Comparison of ENCODE assay signal across 10 cellular contexts in the genomic region with DNA sequence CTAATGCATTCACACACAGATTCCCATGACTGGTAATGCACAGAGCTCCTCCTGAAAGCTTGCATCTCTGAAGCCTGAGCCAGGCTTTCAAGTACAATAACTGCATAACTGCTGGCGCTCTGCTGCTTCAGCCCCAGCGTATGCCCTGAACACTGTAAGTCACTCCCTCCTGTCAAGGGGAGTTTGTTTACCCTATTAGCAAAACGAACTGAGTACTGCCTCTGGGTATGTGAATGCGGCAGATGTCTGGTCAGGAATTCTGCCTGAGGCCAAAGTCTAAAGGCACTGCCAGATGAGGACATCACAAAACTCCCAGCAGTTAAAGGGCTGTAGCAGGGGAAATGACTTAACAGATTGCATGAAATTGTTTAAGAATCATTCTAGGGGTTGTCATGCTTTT.
DNase-seq lines count a peak whose midpoint lies in the region; ATAC-seq and TF ChIP-seq lines count a peak whose summit lies in the region.
"Had no signal": no experiment of that assay in that cellular context is flagged by ENCODE, and none has a peak within 500 bp of the region (broad histone marks: within the 10 kb centered on the region; RNA-seq: fewer than 3 reads in every experiment).

No MANE protein-coding gene starts in this region.

- no peaks in the 10 kb centered on the region for H3K9me2 ChIP-seq in PC-9 (ENCODE audit: insufficient read depth)

- peaks cover 13% of the 10 kb centered on the region for H3K4me1 ChIP-seq in PC-9 (replicated peaks; ENCODE audit: insufficient read depth)
- H3K4me1 ChIP-seq in foreskin keratinocyte: peaks cover 6% of the 10 kb centered on the region
- H3K4me1 ChIP-seq: thyroid gland had no signal

- CTCF ChIA-PET in PC-9 (lab: Charles Lee): interaction anchor here (0.6 kb wide), 2 partner anchors 28 to 175 kb away, joined by 4 read pairs; no protein-coding TSS in a partner anchor
- CTCF ChIA-PET in activated CD8-positive, alpha-beta T cell treated with anti-CD3 and anti-CD28 coated beads for 36 hours (lab: Charles Lee): no interaction called here

- intact Hi-C loops in PC-9 (cut with micrococcal nuclease; ENCODE audit: unreplicated experiment): loop anchor here (1.0 to 2.0 kb wide), 2 partner anchors 17 to 50 kb away; no protein-coding TSS in a partner anchor
- intact Hi-C loops in activated CD8-positive, alpha-beta T cell treated with anti-CD3 and anti-CD28 coated beads for 36 hours (cut with micrococcal nuclease): no loop called here

- no peaks in the 10 kb centered on the region for H4K20me1 ChIP-seq in PC-9 (ENCODE audit: insufficient read depth)

- TF ChIP-seq CTCF in AG09309 (IDR thresholded peaks at IDR 0.05; ENCODE audit: control insufficient read depth, insufficient read depth, low read depth, low read length, missing control alignments): no peak
- no peak for TF ChIP-seq CTCF in PC-9 (conservative IDR thresholded peaks at IDR 0.05)
- TF ChIP-seq CTCF in foreskin keratinocyte (conservative IDR thresholded peaks at IDR 0.05): no peak
- TF ChIP-seq CTCF in activated CD8-positive, alpha-beta T cell treated with anti-CD3 and anti-CD28 coated beads for 36 hours (IDR thresholded peaks at IDR 0.05): no peak

- H3K9me3 ChIP-seq in PC-9 (ENCODE audit: insufficient read depth, low read depth): peaks cover 9% of the 10 kb centered on the region; the same call in 1 of the 2 replicates
- H3K9me3 ChIP-seq: thyroid gland had no signal

- peak overlapping the region; percentile 11; the same call in 1 of the 2 replicates for H3K4me2 ChIP-seq in PC-9

- no peak overlapping the region for H3K27ac Mint-ChIP-seq in activated CD8-positive, alpha-beta T cell treated with anti-CD3 and anti-CD28 coated beads for 36 hours
- H3K27ac Mint-ChIP-seq: CD4-positive, CD25-positive, alpha-beta regulatory T cell had no signal

- H3K27ac ChIP-seq in PC-9 (0 out of 2 replicates have a peak overlapping the region, but pooled peaks have one; percentile 3), foreskin keratinocyte (no peak overlapping the region)
- H3K27ac ChIP-seq: thyroid gland had no signal

- BruUV-seq in PC-9 (replicated peaks; lab: Mats Ljungman, UMichigan): no TSS peak

- peaks cover 13% of the 10 kb centered on the region; the same call in 1 of the 2 replicates for H3F3A ChIP-seq in PC-9 (ENCODE audit: insufficient read depth, low read depth)

- H3K27me3 Mint-ChIP-seq in activated CD8-positive, alpha-beta T cell treated with anti-CD3 and anti-CD28 coated beads for 36 hours: no peaks in the 10 kb centered on the region
- H3K27me3 Mint-ChIP-seq: CD4-positive, CD25-positive, alpha-beta regulatory T cell had no signal

- POLR2A ChIA-PET in PC-9 (lab: Charles Lee; ENCODE audit: unreplicated experiment): interaction anchor here (0.6 kb wide), 1 partner anchor 714 kb away, joined by 3 read pairs; no protein-coding TSS in a partner anchor
- POLR2A ChIA-PET in activated CD8-positive, alpha-beta T cell treated with anti-CD3 and anti-CD28 coated beads for 36 hours (lab: Charles Lee): no interaction called here

- H3K4me3 Mint-ChIP-seq in activated CD8-positive, alpha-beta T cell treated with anti-CD3 and anti-CD28 coated beads for 36 hours: no peak overlapping the region
- H3K4me3 Mint-ChIP-seq: CD4-positive, CD25-positive, alpha-beta regulatory T cell had no signal

- H3K36me3 ChIP-seq in PC-9 (ENCODE audit: low read depth): no peaks in the 10 kb centered on the region
- H3K36me3 ChIP-seq: thyroid gland had no signal

- no peak overlapping the region for H2AFZ ChIP-seq in PC-9

- peaks cover 4% of the 10 kb centered on the region for H3K4me1 Mint-ChIP-seq in activated CD8-positive, alpha-beta T cell treated with anti-CD3 and anti-CD28 coated beads for 36 hours (ENCODE audit: low read depth)
- H3K4me1 Mint-ChIP-seq: CD4-positive, CD25-positive, alpha-beta regulatory T cell had no signal

- ATAC-seq in foreskin keratinocyte (peak; percentile 89), GM21390 (IDR thresholded peaks at IDR 0.05; ENCODE audit: unreplicated experiment) (no peak), HG02610 (IDR thresholded peaks at IDR 0.05; ENCODE audit: unreplicated experiment) (no peak)
- no peak for ATAC-seq in activated CD8-positive, alpha-beta T cell treated with anti-CD3 and anti-CD28 coated beads for 36 hours

- H3K9me3 Mint-ChIP-seq in activated CD8-positive, alpha-beta T cell treated with anti-CD3 and anti-CD28 coated beads for 36 hours: no peaks in the 10 kb centered on the region

- no peaks in the 10 kb centered on the region; the same call in 1 of the 2 replicates for H3K79me2 ChIP-seq in PC-9 (ENCODE audit: low read depth)

- H3K4me3 ChIP-seq in AG09309 (ENCODE audit: control insufficient read depth, low read depth, low read length): no peak overlapping the region
- H3K4me3 ChIP-seq in PC-9: no peak overlapping the region
- H3K4me3 ChIP-seq: thyroid gland had no signal

- DNase-seq in AG09309 (ENCODE audit: low read depth): peak; percentile 55
- peak; percentile 79 for DNase-seq in NCI-H1092 (lab: John Stamatoyannopoulos, UW)
- DNase-seq in PC-9: peak; percentile 81 to 93
- DNase-seq in foreskin keratinocyte: peak; percentile 83 to 84
- no peak for DNase-seq in activated CD8-positive, alpha-beta T cell treated with anti-CD3 and anti-CD28 coated beads for 36 hours
- DNase-seq in NAMALWA (ENCODE audit: low spot score): no peak
- DNase-seq: CD4-positive, CD25-positive, alpha-beta regulatory T cell; thyroid gland had no signal

- H3K27me3 ChIP-seq in PC-9 (ENCODE audit: insufficient read depth, low read depth): no peaks in the 10 kb centered on the region
- H3K27me3 ChIP-seq in foreskin keratinocyte: no peaks in the 10 kb centered on the region
- H3K27me3 ChIP-seq: thyroid gland had no signal

- peaks cover 2% of the 10 kb centered on the region for H3K36me3 Mint-ChIP-seq in activated CD8-positive, alpha-beta T cell treated with anti-CD3 and anti-CD28 coated beads for 36 hours (ENCODE audit: low read depth)
- H3K36me3 Mint-ChIP-seq: CD4-positive, CD25-positive, alpha-beta regulatory T cell had no signal

Comparison
In these comparisons a context has a peak if more than half of its experiments do, and no peak if none do; other contexts are left out.
1. DNase-seq: peak in AG09309 (single experiment), NCI-H1092 (single experiment), PC-9 (2 of 2) and foreskin keratinocyte (2 of 2); none in activated CD8-positive, alpha-beta T cell treated with anti-CD3 and anti-CD28 coated beads for 36 hours (single experiment) and NAMALWA (single experiment).